In the genomic region with DNA sequence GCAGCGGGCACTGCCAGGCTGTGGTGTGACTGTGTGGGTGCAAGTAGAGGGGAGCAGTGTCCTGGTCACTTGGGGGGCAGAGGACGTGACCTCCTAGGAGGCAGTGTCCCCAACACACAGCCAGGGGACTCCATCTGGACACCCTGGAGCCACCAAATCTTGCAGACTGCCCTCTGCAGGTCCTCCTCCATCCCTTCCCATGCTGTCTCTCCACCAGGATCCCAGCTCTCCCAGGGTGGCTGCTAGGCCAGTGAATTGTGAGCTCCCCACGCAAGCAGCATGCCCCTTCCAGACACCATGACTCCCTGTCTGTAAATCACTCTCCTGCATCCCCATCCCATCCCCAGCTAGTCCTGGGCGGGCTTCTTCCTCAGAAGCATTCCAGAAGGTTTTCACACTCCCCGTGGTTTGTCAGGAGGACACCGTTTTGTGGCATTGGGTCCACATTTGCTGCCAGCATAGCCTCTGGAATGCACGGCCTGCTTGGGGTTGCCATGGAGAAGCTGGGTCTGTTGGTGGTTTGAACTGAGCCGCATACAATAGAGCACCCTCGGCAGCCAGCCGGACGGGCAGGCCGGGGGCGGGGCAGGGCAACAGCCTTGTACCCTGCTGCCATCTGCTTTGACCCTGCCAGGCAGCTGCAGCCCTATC, we compare ENCODE assay signal across 9 cellular contexts.
DNase-seq lines count a peak whose midpoint lies in the region; ATAC-seq and TF ChIP-seq lines count a peak whose summit lies in the region.
"Had no signal": no experiment of that assay in that cellular context is flagged by ENCODE, and none has a peak within 500 bp of the region (broad histone marks: within the 10 kb centered on the region; RNA-seq: fewer than 3 reads in every experiment).

No MANE protein-coding gene starts in this region.

- H3K36me3 ChIP-seq in muscle layer of colon (ENCODE audit: insufficient read depth, low read length), result no peaks in the 10 kb centered on the region

- H3K4me3 ChIP-seq in coronary artery, result peak overlapping the region; percentile 30
- H3K4me3 ChIP-seq in muscle layer of colon (ENCODE audit: low read depth in 1 of 2, low read length in 2 of 2), result peak overlapping the region in 1 of 2 donors; percentile 12
- H3K4me3 ChIP-seq: skin epidermis had no signal

- H3K9ac ChIP-seq in muscle layer of colon (ENCODE audit: low read length), result peak overlapping the region; percentile 10

- DNase-seq in AG20443 (ENCODE audit: low spot score), result peak; percentile 82
- DNase-seq in NCI-H2196 (lab: John Stamatoyannopoulos, UW; ENCODE audit: unreplicated experiment), result peak; percentile 63
- DNase-seq in coronary artery (ENCODE audit: low spot score), result no peak
- no peak for DNase-seq in activated gamma-delta T cell treated with Interleukin-2 at 50 U/mL for 16 hours
- no peak for DNase-seq in NCI-H1436 treated with DMSO at 0.1 percent for 48 hours (lab: John Stamatoyannopoulos, UW)

- H3K9me3 ChIP-seq in muscle layer of colon (ENCODE audit: low read length), result no peaks in the 10 kb centered on the region

- H3K27me3 ChIP-seq in muscle layer of colon (ENCODE audit: control insufficient read depth in 1 of 2, insufficient read depth in 2 of 2, low read length in 2 of 2), result no peaks in the 10 kb centered on the region

- peak overlapping the region in 1 of 2 donors; percentile 56 for H3K27ac ChIP-seq in coronary artery
- peak overlapping the region; percentile 89 for H3K27ac ChIP-seq in muscle layer of colon (ENCODE audit: low read depth, low read length)

- no peak for TF ChIP-seq CTCF in coronary artery (IDR thresholded peaks at IDR 0.05)

- no peak for ATAC-seq in GM18867 (IDR thresholded peaks at IDR 0.05; ENCODE audit: unreplicated experiment)
- ATAC-seq in HG03571 (IDR thresholded peaks at IDR 0.05; ENCODE audit: unreplicated experiment), result no peak

- H3K4me1 ChIP-seq in muscle layer of colon (ENCODE audit: insufficient read depth, low read length), result peaks cover 54% of the 10 kb centered on the region

Comparison
In these comparisons a context has a peak if more than half of its experiments do, and no peak if none do; other contexts are left out.
1. DNase-seq: peak in AG20443 (single experiment) and NCI-H2196 (single experiment); none in coronary artery (single experiment), activated gamma-delta T cell treated with Interleukin-2 at 50 U/mL for 16 hours (single experiment) and NCI-H1436 treated with DMSO at 0.1 percent for 48 hours (single experiment).